1 cellular context compared by ENCODE assay signal in the genomic region with DNA sequence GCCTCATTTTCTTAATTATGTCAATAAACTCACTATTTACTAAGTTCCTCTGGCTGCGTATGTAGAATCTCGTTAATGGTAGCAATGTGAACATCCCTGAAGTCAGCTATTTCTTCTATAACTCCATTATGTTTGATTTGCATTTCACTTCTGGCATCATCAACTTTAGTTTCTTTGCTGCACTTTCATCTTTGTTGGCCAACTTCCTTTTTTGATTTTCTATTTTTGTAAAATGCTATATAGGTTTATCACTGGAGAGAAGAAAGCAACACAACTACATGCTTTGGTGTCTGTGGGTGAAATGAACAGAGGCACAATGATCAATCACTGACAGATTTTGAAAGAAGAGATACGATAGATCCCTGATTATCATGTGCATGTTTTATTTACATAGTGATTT.
TF ChIP-seq lines count a peak whose summit lies in the region.

No MANE protein-coding gene starts in this region.

TF ChIP-seq in HepG2, 621 proteins besides CTCF, POLR2A, EP300 and RAD21 (continued from another document):
- TF ChIP-seq, protein P1, sequence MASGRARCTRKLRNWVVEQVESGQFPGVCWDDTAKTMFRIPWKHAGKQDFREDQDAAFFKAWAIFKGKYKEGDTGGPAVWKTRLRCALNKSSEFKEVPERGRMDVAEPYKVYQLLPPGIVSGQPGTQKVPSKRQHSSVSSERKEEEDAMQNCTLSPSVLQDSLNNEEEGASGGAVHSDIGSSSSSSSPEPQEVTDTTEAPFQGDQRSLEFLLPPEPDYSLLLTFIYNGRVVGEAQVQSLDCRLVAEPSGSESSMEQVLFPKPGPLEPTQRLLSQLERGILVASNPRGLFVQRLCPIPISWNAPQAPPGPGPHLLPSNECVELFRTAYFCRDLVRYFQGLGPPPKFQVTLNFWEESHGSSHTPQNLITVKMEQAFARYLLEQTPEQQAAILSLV (CRISPR knock-in tag; IDR thresholded peaks at IDR 0.05; ENCODE audit: borderline replicate concordance): no peak
